ENCODE assay signal across 33 cellular contexts in the genomic region with DNA sequence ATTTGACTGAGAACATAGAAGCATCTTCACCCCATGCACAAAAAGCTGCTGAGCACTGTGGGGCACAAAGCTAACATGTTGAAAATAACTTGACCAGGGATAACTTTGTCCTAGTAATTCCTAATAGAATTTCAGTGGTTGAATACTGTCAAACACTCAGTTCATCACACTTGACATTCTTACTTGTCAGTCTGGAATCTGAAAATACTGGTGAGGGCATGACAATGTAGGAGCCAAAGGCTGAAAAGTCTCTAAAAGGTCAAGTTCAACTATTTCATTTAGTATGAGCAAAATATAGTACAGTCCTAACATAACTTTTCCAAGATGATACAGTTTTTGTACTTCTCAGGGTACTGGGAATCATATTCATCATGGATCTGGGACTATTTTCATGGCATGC.
"Had no signal": no experiment of that assay in that cellular context is flagged by ENCODE, and none has a peak within 500 bp of the region (broad histone marks: within the 10 kb centered on the region; RNA-seq: fewer than 3 reads in every experiment).

No MANE protein-coding gene starts in this region.

- H3K4me1 Mint-ChIP-seq: activated CD4-positive, alpha-beta T cell treated with anti-CD3 and anti-CD28 coated beads for 36 hours; activated CD4-positive, alpha-beta T cell treated with anti-CD3 and anti-CD28 coated beads, Interleukin-2, amount 10 ng/mL, durations not matched to agents 24 days and 14 days; activated CD8-positive, alpha-beta memory T cell treated with anti-CD3 and anti-CD28 coated beads, Interleukin-2, amount 10 ng/mL, durations not matched to agents 7 days and 5 days; activated naive CD4-positive, alpha-beta T cell treated with anti-CD3 and anti-CD28 coated beads, Interleukin-2, amount 50 U/mL, for 24 hours; activated naive CD8-positive, alpha-beta T cell treated with anti-CD3 and anti-CD28 coated beads for 36 hours; activated naive CD8-positive, alpha-beta T cell treated with anti-CD3 and anti-CD28 coated beads, Interleukin-2, amount 50 U/mL, for 24 hours had no signal

- H3K36me3 Mint-ChIP-seq: activated CD4-positive, alpha-beta memory T cell treated with anti-CD3 and anti-CD28 coated beads for 36 hours; activated CD8-positive, alpha-beta memory T cell treated with anti-CD3 and anti-CD28 coated beads, Interleukin-2, amount 10 ng/mL, durations not matched to agents 7 days and 5 days; activated naive CD4-positive, alpha-beta T cell treated with anti-CD3 and anti-CD28 coated beads, Interleukin-2, amount 50 U/mL, for 24 hours; activated naive CD8-positive, alpha-beta T cell treated with anti-CD3 and anti-CD28 coated beads for 36 hours had no signal

- H3K9me3 ChIP-seq: adrenal gland, body of pancreas, esophagus muscularis mucosa, gastrocnemius medialis had no signal

- H3K4me3 ChIP-seq: adrenal gland, body of pancreas, esophagus muscularis mucosa, gastrocnemius medialis, heart left ventricle had no signal

- H3K27me3 Mint-ChIP-seq: activated CD4-positive, alpha-beta memory T cell treated with anti-CD3 and anti-CD28 coated beads for 36 hours; activated CD4-positive, alpha-beta T cell treated with anti-CD3 and anti-CD28 coated beads for 36 hours; activated CD4-positive, alpha-beta T cell treated with anti-CD3 and anti-CD28 coated beads, Interleukin-2, amount 10 ng/mL, durations not matched to agents 24 days and 14 days; activated CD8-positive, alpha-beta memory T cell treated with anti-CD3 and anti-CD28 coated beads, Interleukin-2, amount 10 ng/mL, durations not matched to agents 7 days and 5 days; activated naive CD4-positive, alpha-beta T cell treated with anti-CD3 and anti-CD28 coated beads, Interleukin-2, amount 50 U/mL, for 24 hours; activated naive CD8-positive, alpha-beta T cell treated with anti-CD3 and anti-CD28 coated beads for 36 hours; activated naive CD8-positive, alpha-beta T cell treated with anti-CD3 and anti-CD28 coated beads, Interleukin-2, amount 50 U/mL, for 24 hours; effector memory CD8-positive, alpha-beta T cell had no signal

- H3K4me3 Mint-ChIP-seq: activated CD4-positive, alpha-beta memory T cell treated with anti-CD3 and anti-CD28 coated beads for 36 hours; activated CD4-positive, alpha-beta T cell treated with anti-CD3 and anti-CD28 coated beads for 36 hours; activated CD4-positive, alpha-beta T cell treated with anti-CD3 and anti-CD28 coated beads, Interleukin-2, amount 10 ng/mL, durations not matched to agents 24 days and 14 days; activated CD8-positive, alpha-beta memory T cell treated with anti-CD3 and anti-CD28 coated beads, Interleukin-2, amount 10 ng/mL, durations not matched to agents 7 days and 5 days; activated CD8-positive, alpha-beta T cell treated with anti-CD3 and anti-CD28 coated beads, Interleukin-2, amount 10 ng/mL, durations not matched to agents 7 days and 5 days; activated naive CD4-positive, alpha-beta T cell treated with anti-CD3 and anti-CD28 coated beads for 36 hours; activated naive CD4-positive, alpha-beta T cell treated with anti-CD3 and anti-CD28 coated beads, Interleukin-2, amount 50 U/mL, for 24 hours; activated naive CD8-positive, alpha-beta T cell treated with anti-CD3 and anti-CD28 coated beads for 36 hours; activated naive CD8-positive, alpha-beta T cell treated with anti-CD3 and anti-CD28 coated beads, Interleukin-2, amount 50 U/mL, for 24 hours; activated T-helper 1 cell treated with anti-CD3 and anti-CD28 coated beads, Interleukin-12 subunit alpha, Interleukin-12 subunit beta, Interleukin-2, Interleukin-4 antibody, amounts not matched to agents 30 ng/mL and 10 ng/mL and 1 ng/mL, durations not matched to agents 14 hours and 24 hours and 36 hours; effector memory CD8-positive, alpha-beta T cell had no signal

- ATAC-seq: activated CD4-positive, alpha-beta T cell treated with anti-CD3 and anti-CD28 coated beads for 36 hours; activated CD8-positive, alpha-beta memory T cell treated with anti-CD3 and anti-CD28 coated beads, Interleukin-2, amount 10 ng/mL, durations not matched to agents 7 days and 5 days; activated CD8-positive, alpha-beta T cell treated with anti-CD3 and anti-CD28 coated beads, Interleukin-2, amount 10 ng/mL, durations not matched to agents 7 days and 5 days; activated naive CD8-positive, alpha-beta T cell treated with anti-CD3 and anti-CD28 coated beads, Interleukin-2, amount 50 U/mL, for 24 hours; body of pancreas; effector memory CD8-positive, alpha-beta T cell; foreskin keratinocyte; gastrocnemius medialis; heart left ventricle had no signal

- H3K27ac Mint-ChIP-seq: activated CD4-positive, alpha-beta memory T cell treated with anti-CD3 and anti-CD28 coated beads for 36 hours; activated CD4-positive, alpha-beta T cell treated with anti-CD3 and anti-CD28 coated beads for 36 hours; activated CD4-positive, alpha-beta T cell treated with anti-CD3 and anti-CD28 coated beads, Interleukin-2, amount 10 ng/mL, durations not matched to agents 24 days and 14 days; activated CD8-positive, alpha-beta memory T cell treated with anti-CD3 and anti-CD28 coated beads, Interleukin-2, amount 10 ng/mL, durations not matched to agents 7 days and 5 days; activated CD8-positive, alpha-beta T cell treated with anti-CD3 and anti-CD28 coated beads, Interleukin-2, amount 10 ng/mL, durations not matched to agents 7 days and 5 days; activated naive CD4-positive, alpha-beta T cell treated with anti-CD3 and anti-CD28 coated beads for 36 hours; activated naive CD4-positive, alpha-beta T cell treated with anti-CD3 and anti-CD28 coated beads, Interleukin-2, amount 50 U/mL, for 24 hours; activated naive CD8-positive, alpha-beta T cell treated with anti-CD3 and anti-CD28 coated beads for 36 hours; activated naive CD8-positive, alpha-beta T cell treated with anti-CD3 and anti-CD28 coated beads, Interleukin-2, amount 50 U/mL, for 24 hours; activated T-helper 1 cell treated with anti-CD3 and anti-CD28 coated beads, Interleukin-12 subunit alpha, Interleukin-12 subunit beta, Interleukin-2, Interleukin-4 antibody, amounts not matched to agents 30 ng/mL and 10 ng/mL and 1 ng/mL, durations not matched to agents 14 hours and 24 hours and 36 hours; activated T-helper 2 cell treated with anti-CD3 and anti-CD28 coated beads, Interferon-gamma antibody, Interleukin-2, Interleukin-4, amounts not matched to agents 10 μg/mL and 5 μg/mL and 100 μg/mL, durations not matched to agents 14 hours and 24 hours and 36 hours; effector memory CD8-positive, alpha-beta T cell had no signal

- DNase-seq: activated CD4-positive, alpha-beta memory T cell treated with anti-CD3 and anti-CD28 coated beads for 36 hours; activated CD4-positive, alpha-beta T cell treated with anti-CD3 and anti-CD28 coated beads for 36 hours; activated CD4-positive, alpha-beta T cell treated with anti-CD3 and anti-CD28 coated beads, Interleukin-2, amount 10 ng/mL, durations not matched to agents 24 days and 14 days; activated CD4-positive, CD25-positive, alpha-beta regulatory T cell; activated CD4-positive, CD25-positive, alpha-beta regulatory T cell treated with anti-CD3 and anti-CD28 coated beads, Interleukin-2, amount 50 U/mL, for 72 hours; activated CD8-positive, alpha-beta memory T cell treated with anti-CD3 and anti-CD28 coated beads, Interleukin-2, amount 10 ng/mL, durations not matched to agents 7 days and 5 days; activated CD8-positive, alpha-beta memory T cell treated with anti-CD3 and anti-CD28 coated beads, Interleukin-2, amount 50 U/mL, for 4 hours; activated CD8-positive, alpha-beta T cell treated with anti-CD3 and anti-CD28 coated beads, Interleukin-2, amount 10 ng/mL, durations not matched to agents 7 days and 5 days; activated effector memory CD4-positive, alpha-beta T cell treated with anti-CD3 and anti-CD28 coated beads, Interleukin-2, amount 50 U/mL, for 16 hours; activated naive CD4-positive, alpha-beta T cell treated with anti-CD3 and anti-CD28 coated beads for 36 hours; activated naive CD8-positive, alpha-beta T cell treated with anti-CD3 and anti-CD28 coated beads for 36 hours; activated naive CD8-positive, alpha-beta T cell treated with anti-CD3 and anti-CD28 coated beads, Interleukin-2, amount 50 U/mL, for 24 hours; activated T-cell treated with anti-CD3 and anti-CD28 coated beads, Interleukin-2, amount 50 U/mL, for 1 hour; activated T-cell treated with anti-CD3 and anti-CD28 coated beads, Interleukin-2, amount 50 U/mL, for 48 hours; adrenal gland; amygdala; aorta; body of pancreas; caudate nucleus; cortex of kidney; dermis blood vessel endothelial cell; effector CD4-positive, alpha-beta T cell; effector memory CD8-positive, alpha-beta T cell; erythroblast; foreskin keratinocyte; gastrocnemius medialis; glutamatergic neuron; heart left ventricle; T-helper 2 cell had no signal

- H3K27ac ChIP-seq: adrenal gland, body of pancreas, esophagus muscularis mucosa, foreskin keratinocyte, gastrocnemius medialis, heart left ventricle had no signal

- H3K4me1 ChIP-seq: adrenal gland, body of pancreas, esophagus muscularis mucosa, foreskin keratinocyte, gastrocnemius medialis, heart left ventricle had no signal

- H3K36me3 ChIP-seq: adrenal gland, esophagus muscularis mucosa, gastrocnemius medialis, heart left ventricle had no signal
